Comparison of ENCODE assay signal across 1 cellular context in genomic region chr4:39118034-39118658, GRCh38.
TF ChIP-seq lines count a peak whose summit lies in the region.

No MANE protein-coding gene starts in this region.

TF ChIP-seq in HepG2, 621 proteins besides CTCF, POLR2A, EP300 and RAD21:
- TF ChIP-seq GFI1 (CRISPR knock-in tag; IDR thresholded peaks at IDR 0.05; ENCODE audit: borderline replicate concordance) (no peak), HHEX (CRISPR knock-in tag; IDR thresholded peaks at IDR 0.05) (no peak)
